25 cellular contexts compared by ENCODE assay signal in genomic region chr10:79427965-79428364, GRCh38. TPM values are rescaled to one million over a fixed set of nuclear protein-coding genes. Genes with fewer than 3 reads are reported as not detected.
"Had no signal": no experiment of that assay in that cellular context is flagged by ENCODE, and none has a peak within 500 bp of the region (broad histone marks: within the 10 kb centered on the region; RNA-seq: fewer than 3 reads in every experiment).

No MANE protein-coding gene starts in this region.

- H3K79me2 ChIP-seq: parathyroid adenoma had no signal

- ATAC-seq: natural killer cell; psoas muscle; right cardiac atrium; right lobe of liver; stimulated activated effector memory CD8-positive, alpha-beta T cell treated with anti-CD3 and anti-CD28 coated beads, Interleukin-12 subunit alpha, Interleukin-12 subunit beta, amount 100 ng/mL, for 72 hours; stimulated activated naive B cell treated with anti-CD40 and anti-IgM and Interleukin-4, amounts not matched to agents 10 μg/mL and 1 μg/mL and 100 μg/mL, for 72 hours had no signal

- H3K27me3 ChIP-seq: neural progenitor cell, ovary, right lobe of liver, sigmoid colon, stomach, thyroid gland, tibial nerve, upper lobe of left lung, vagina had no signal

- H3K4me2 ChIP-seq: neural progenitor cell had no signal

- H3K36me3 ChIP-seq: neural progenitor cell, ovary, thoracic aorta, thyroid gland had no signal

- DNase-seq: natural killer cell; occipital lobe; ovary; right cardiac atrium; right lobe of liver; small intestine; stimulated activated CD4-positive, alpha-beta T cell treated with anti-CD3 and anti-CD28 coated beads, Interleukin-15, amount 100 ng/mL, for 24 hours; stimulated activated CD4-positive, alpha-beta T cell treated with anti-CD3 and anti-CD28 coated beads, Interleukin-2, amount 100 ng/mL, for 24 hours; stimulated activated CD4-positive, alpha-beta T cell treated with anti-CD3 and anti-CD28 coated beads, Interleukin-2, amount 100 ng/mL, for 48 hours; stimulated activated CD4-positive, alpha-beta T cell treated with anti-CD3 and anti-CD28 coated beads, Interleukin-4, amount 100 ng/mL, for 24 hours; stimulated activated naive B cell treated with anti-CD40 and anti-IgM and Interleukin-4, amounts not matched to agents 10 μg/mL and 1 μg/mL and 100 μg/mL, for 72 hours; stimulated activated naive CD4-positive, alpha-beta T cell treated with Interleukin-2 at 50 U/mL for 16 hours; stomach; thyroid gland; trophoblast cell; upper lobe of left lung had no signal

- H3K9me3 ChIP-seq: ovary, psoas muscle, right lobe of liver, sigmoid colon, stomach, thoracic aorta, thyroid gland, tibial nerve, upper lobe of left lung, vagina had no signal

- H3K9ac ChIP-seq: neural progenitor cell, parathyroid adenoma had no signal

- H2AFZ ChIP-seq: neural progenitor cell, parathyroid adenoma had no signal

- H3K4me3 ChIP-seq: neural progenitor cell, ovary, psoas muscle, right lobe of liver, sigmoid colon, stomach, thoracic aorta, thyroid gland, tibial nerve, upper lobe of left lung, vagina had no signal

- H3K27ac ChIP-seq: neural progenitor cell, ovary, parathyroid adenoma, psoas muscle, right lobe of liver, stomach, thoracic aorta, thyroid gland, upper lobe of left lung, vagina had no signal

RNA-seq across cellular contexts. Expression of gene ZCCHC24, which starts 17.5 kb away (rescaled TPM):
- polyA plus RNA-seq: neural cell had no signal
